ENCODE assay signal across 11 cellular contexts in genomic region chr3:4757056-4757948, GRCh38.
DNase-seq lines count a peak whose midpoint lies in the region; ATAC-seq and TF ChIP-seq lines count a peak whose summit lies in the region.
"Had no signal": no experiment of that assay in that cellular context is flagged by ENCODE, and none has a peak within 500 bp of the region (broad histone marks: within the 10 kb centered on the region; RNA-seq: fewer than 3 reads in every experiment).

No MANE protein-coding gene starts in this region.

- no peak overlapping the region for H3K27ac ChIP-seq in CD8-positive, alpha-beta T cell (ENCODE audit: low read depth, low read length)

- no peak overlapping the region for H3K4me3 Mint-ChIP-seq in CD8-positive, alpha-beta T cell

- POLR2A ChIA-PET in CD8-positive, alpha-beta T cell (lab: Charles Lee): no interaction called here

- intact Hi-C loops in CD8-positive, alpha-beta T cell (cut with DNase I, micrococcal nuclease): no loop called here
- intact Hi-C loops in sciatic nerve (cut with DNase I): no loop called here

- no peaks in the 10 kb centered on the region for H3K27me3 ChIP-seq in CD8-positive, alpha-beta T cell (ENCODE audit: insufficient read depth, low read length)
- H3K27me3 ChIP-seq: Peyer's patch had no signal

- no peaks in the 10 kb centered on the region for H3K4me1 ChIP-seq in CD8-positive, alpha-beta T cell (ENCODE audit: insufficient read depth, low read length)

- no peak for TF ChIP-seq CTCF in CD8-positive, alpha-beta T cell (IDR thresholded peaks at IDR 0.05)

- DNase-seq in DMS153 treated with DMSO at 0.1 percent for 48 hours (lab: John Stamatoyannopoulos, UW; ENCODE audit: unreplicated experiment) (peak; percentile 68), kidney tubule cell (ENCODE audit: low spot score) (peak; percentile 90), NCI-H187 (lab: John Stamatoyannopoulos, UW) (no peak), sciatic nerve (ENCODE audit: low spot score) (no peak), AG08395 (ENCODE audit: low spot score) (no peak)
- no peak for DNase-seq in CD8-positive, alpha-beta T cell
- DNase-seq: dermis blood vessel endothelial cell, MM.1S, Peyer's patch had no signal

- no peaks in the 10 kb centered on the region for H3K9me3 Mint-ChIP-seq in CD8-positive, alpha-beta T cell

- peaks cover 10% of the 10 kb centered on the region for H3K4me1 Mint-ChIP-seq in CD8-positive, alpha-beta T cell (ENCODE audit: low read depth)

- no peaks in the 10 kb centered on the region for H3K36me3 ChIP-seq in CD8-positive, alpha-beta T cell (ENCODE audit: insufficient read depth, low read length)
- H3K36me3 ChIP-seq: Peyer's patch had no signal

- peak; percentile 33 for ATAC-seq in GM19468 (IDR thresholded peaks at IDR 0.05; ENCODE audit: extremely low read depth, unreplicated experiment)
- ATAC-seq in HG03159 (IDR thresholded peaks at IDR 0.05; ENCODE audit: unreplicated experiment): peak; percentile 31
- no peak for ATAC-seq in CD8-positive, alpha-beta T cell
- ATAC-seq in sciatic nerve: no peak

- H3K27me3 Mint-ChIP-seq in CD8-positive, alpha-beta T cell (ENCODE audit: low read depth): no peaks in the 10 kb centered on the region

- H3K4me3 ChIP-seq in CD8-positive, alpha-beta T cell (ENCODE audit: low read depth, low read length): no peak overlapping the region
- H3K4me3 ChIP-seq: Peyer's patch had no signal

- peaks cover 79% of the 10 kb centered on the region for H3K36me3 Mint-ChIP-seq in CD8-positive, alpha-beta T cell

- no peaks in the 10 kb centered on the region for H3K9me3 ChIP-seq in CD8-positive, alpha-beta T cell (ENCODE audit: low read length)
- H3K9me3 ChIP-seq: Peyer's patch had no signal

- CTCF ChIA-PET in CD8-positive, alpha-beta T cell (lab: Charles Lee): interaction anchor here (1.1 to 1.3 kb wide), 2 partner anchors 8 to 46 kb away, joined by 3 read pairs; no protein-coding TSS in a partner anchor

- H3K27ac Mint-ChIP-seq in CD8-positive, alpha-beta T cell: no peak overlapping the region

Comparison
In these comparisons a context has a peak if more than half of its experiments do, and no peak if none do; other contexts are left out.
1. DNase-seq: peak in DMS153 treated with DMSO at 0.1 percent for 48 hours (single experiment) and kidney tubule cell (single experiment); none in CD8-positive, alpha-beta T cell (0 of 7), NCI-H187 (0 of 2), sciatic nerve (single experiment) and AG08395 (single experiment).
2. ATAC-seq: peak in GM19468 (single experiment) and HG03159 (single experiment); none in CD8-positive, alpha-beta T cell (single experiment) and sciatic nerve (single experiment).